10 cellular contexts compared by ENCODE assay signal in the genomic region with DNA sequence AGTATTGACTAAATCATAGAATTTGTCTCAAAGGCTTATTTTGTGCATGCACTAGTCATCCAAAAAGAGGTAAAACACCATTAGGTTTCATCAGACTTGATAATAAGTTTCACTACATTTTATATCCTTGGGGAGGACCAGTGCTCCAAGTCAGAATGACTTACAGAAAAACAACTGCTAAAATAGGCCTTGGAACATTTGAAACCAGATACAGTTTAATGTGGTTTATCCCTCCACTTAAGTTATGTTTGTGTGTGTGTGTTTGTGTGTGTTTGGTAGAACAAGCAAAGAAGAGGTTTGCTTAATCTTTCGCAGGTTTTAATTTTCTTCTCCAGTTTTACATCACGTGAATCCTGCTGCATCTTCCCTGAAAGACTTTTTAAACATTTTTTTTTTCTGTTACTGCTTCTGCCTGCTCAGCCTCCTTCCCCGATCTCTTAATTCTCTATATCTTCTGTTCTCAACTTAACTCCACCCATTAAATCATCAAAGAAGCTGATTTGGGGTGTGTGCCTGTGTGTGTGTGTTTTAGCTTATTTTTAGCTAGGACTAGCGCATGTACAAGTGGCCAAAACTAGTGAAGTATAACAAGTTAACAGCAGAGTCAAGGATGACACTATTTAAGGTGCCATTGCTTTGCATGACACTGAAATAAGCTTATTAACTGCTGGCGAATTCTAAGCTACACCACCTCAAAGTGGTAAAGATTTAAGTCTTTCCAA.
DNase-seq lines count a peak whose midpoint lies in the region; ATAC-seq, FAIRE-seq and TF ChIP-seq lines count a peak whose summit lies in the region.
"Had no signal": no experiment of that assay in that cellular context is flagged by ENCODE, and none has a peak within 500 bp of the region (broad histone marks: within the 10 kb centered on the region; RNA-seq: fewer than 3 reads in every experiment).

No MANE protein-coding gene starts in this region.

- peak; percentile 80 for ATAC-seq in GM18511 (IDR thresholded peaks at IDR 0.05; ENCODE audit: unreplicated experiment)
- peak; percentile 54 for ATAC-seq in GM21619 (IDR thresholded peaks at IDR 0.05; ENCODE audit: unreplicated experiment)
- ATAC-seq in HG03457 (IDR thresholded peaks at IDR 0.05; ENCODE audit: unreplicated experiment), result peak; percentile 54

- FAIRE-seq in small intestine (lab: Jason Lieb, UNC), result no peak
- FAIRE-seq: G401.6 had no signal

- no peaks in the 10 kb centered on the region for H3K9me3 ChIP-seq in small intestine (ENCODE audit: control insufficient read depth, low read depth)

- H3K4me3 ChIP-seq in fibroblast of the aortic adventitia (ENCODE audit: low read depth, low read length) (no peak overlapping the region), small intestine (ENCODE audit: low read depth in 1 of 2, low read length in 2 of 2) (no peak overlapping the region)

- DNase-seq in fibroblast of the aortic adventitia (ENCODE audit: low read depth), result peak; percentile 9
- no peak for DNase-seq in occipital lobe (lab: John Stamatoyannopoulos, UW)
- no peak for DNase-seq in KG1 (lab: John Stamatoyannopoulos, UW)
- DNase-seq in NCI-H1436 treated with DMSO at 0.1 percent for 48 hours (lab: John Stamatoyannopoulos, UW), result no peak
- no peak for DNase-seq in small intestine
- DNase-seq: T1000 had no signal

- no peak overlapping the region for H3K27ac ChIP-seq in small intestine (ENCODE audit: low read depth in 1 of 2, low read length in 1 of 2)

- WGBS in small intestine, 3 donors, result 72 to 77% (median 75%) methylated on average over 5 of the region's 5 CpGs

- no peaks in the 10 kb centered on the region for H3K4me1 ChIP-seq in small intestine (ENCODE audit: control insufficient read depth in 2 of 2, insufficient read depth in 1 of 2, low read depth in 1 of 2, low read length in 1 of 2)

- no peaks in the 10 kb centered on the region for H3K36me3 ChIP-seq in small intestine (ENCODE audit: control insufficient read depth in 2 of 2, insufficient read depth in 2 of 2, low read length in 2 of 2)

- H3K27me3 ChIP-seq in small intestine (ENCODE audit: control insufficient read depth in 2 of 2, insufficient read depth in 2 of 2, low read length in 2 of 2), result no peaks in the 10 kb centered on the region

- TF ChIP-seq CTCF in fibroblast of the aortic adventitia (IDR thresholded peaks at IDR 0.05; ENCODE audit: insufficient read depth, low read length), result no peak
